Comparison of ENCODE assay signal across 1 cellular context in the genomic region with DNA sequence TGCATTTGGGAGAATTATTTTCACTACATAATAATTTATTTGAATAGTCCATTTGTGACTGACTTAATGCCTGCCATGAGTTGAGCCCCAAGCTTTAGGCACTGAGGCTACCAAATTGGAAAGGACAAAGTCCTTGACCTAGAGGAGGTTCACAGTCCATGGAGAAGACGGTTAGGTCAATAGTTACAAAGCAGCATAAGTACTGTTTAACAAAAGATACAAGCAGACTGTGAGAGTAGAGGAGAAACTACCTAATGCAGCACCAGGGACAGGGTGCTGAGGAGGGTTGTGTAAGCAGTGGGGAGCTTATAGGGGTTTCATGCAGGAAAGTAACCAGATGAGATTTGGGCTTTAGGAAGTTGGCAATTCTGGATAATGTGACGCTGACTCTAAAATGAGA.
TF ChIP-seq lines count a peak whose summit lies in the region.

No MANE protein-coding gene starts in this region.

TF ChIP-seq in HepG2, 621 proteins besides CTCF, POLR2A, EP300 and RAD21 (continued from another document and continues in another):
- TF ChIP-seq, protein P1, sequence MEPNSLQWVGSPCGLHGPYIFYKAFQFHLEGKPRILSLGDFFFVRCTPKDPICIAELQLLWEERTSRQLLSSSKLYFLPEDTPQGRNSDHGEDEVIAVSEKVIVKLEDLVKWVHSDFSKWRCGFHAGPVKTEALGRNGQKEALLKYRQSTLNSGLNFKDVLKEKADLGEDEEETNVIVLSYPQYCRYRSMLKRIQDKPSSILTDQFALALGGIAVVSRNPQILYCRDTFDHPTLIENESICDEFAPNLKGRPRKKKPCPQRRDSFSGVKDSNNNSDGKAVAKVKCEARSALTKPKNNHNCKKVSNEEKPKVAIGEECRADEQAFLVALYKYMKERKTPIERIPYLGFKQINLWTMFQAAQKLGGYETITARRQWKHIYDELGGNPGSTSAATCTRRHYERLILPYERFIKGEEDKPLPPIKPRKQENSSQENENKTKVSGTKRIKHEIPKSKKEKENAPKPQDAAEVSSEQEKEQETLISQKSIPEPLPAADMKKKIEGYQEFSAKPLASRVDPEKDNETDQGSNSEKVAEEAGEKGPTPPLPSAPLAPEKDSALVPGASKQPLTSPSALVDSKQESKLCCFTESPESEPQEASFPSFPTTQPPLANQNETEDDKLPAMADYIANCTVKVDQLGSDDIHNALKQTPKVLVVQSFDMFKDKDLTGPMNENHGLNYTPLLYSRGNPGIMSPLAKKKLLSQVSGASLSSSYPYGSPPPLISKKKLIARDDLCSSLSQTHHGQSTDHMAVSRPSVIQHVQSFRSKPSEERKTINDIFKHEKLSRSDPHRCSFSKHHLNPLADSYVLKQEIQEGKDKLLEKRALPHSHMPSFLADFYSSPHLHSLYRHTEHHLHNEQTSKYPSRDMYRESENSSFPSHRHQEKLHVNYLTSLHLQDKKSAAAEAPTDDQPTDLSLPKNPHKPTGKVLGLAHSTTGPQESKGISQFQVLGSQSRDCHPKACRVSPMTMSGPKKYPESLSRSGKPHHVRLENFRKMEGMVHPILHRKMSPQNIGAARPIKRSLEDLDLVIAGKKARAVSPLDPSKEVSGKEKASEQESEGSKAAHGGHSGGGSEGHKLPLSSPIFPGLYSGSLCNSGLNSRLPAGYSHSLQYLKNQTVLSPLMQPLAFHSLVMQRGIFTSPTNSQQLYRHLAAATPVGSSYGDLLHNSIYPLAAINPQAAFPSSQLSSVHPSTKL (CRISPR knock-in tag; IDR thresholded peaks at IDR 0.05): peak; percentile 90
- TF ChIP-seq TBP (CRISPR knock-in tag; IDR thresholded peaks at IDR 0.05) (no peak), ZNF253 (CRISPR knock-in tag; IDR thresholded peaks at IDR 0.05; ENCODE audit: borderline replicate concordance) (no peak), HMGA1 (CRISPR knock-in tag; conservative IDR thresholded peaks at IDR 0.05) (no peak), PLRG1 (conservative IDR thresholded peaks at IDR 0.05) (no peak), ZKSCAN8 (CRISPR knock-in tag; IDR thresholded peaks at IDR 0.05; ENCODE audit: borderline replicate concordance) (0 out of 2 replicates have a peak, but pooled peaks have one; percentile 19), HOXD1 (CRISPR knock-in tag; IDR thresholded peaks at IDR 0.05) (no peak), TARDBP (CRISPR knock-in tag; IDR thresholded peaks at IDR 0.05) (peak; percentile 48; the same call in 1 of the 2 replicates), MBD4 (IDR thresholded peaks at IDR 0.05; ENCODE audit: borderline replicate concordance, low read length) (no peak), CBX2 (IDR thresholded peaks at IDR 0.05; ENCODE audit: low read depth, low read length) (no peak), CBX2 (CRISPR knock-in tag; IDR thresholded peaks at IDR 0.05; ENCODE audit: low read depth) (no peak), FOXJ3 (CRISPR knock-in tag; IDR thresholded peaks at IDR 0.05; ENCODE audit: borderline replicate concordance) (peak; percentile 73; the same call in 1 of the 2 replicates), NPAS2 (CRISPR knock-in tag; IDR thresholded peaks at IDR 0.05; ENCODE audit: borderline replicate concordance) (no peak), FOSL2 (CRISPR knock-in tag; IDR thresholded peaks at IDR 0.05) (peak; percentile 19; the same call in 1 of the 2 replicates), RARA (CRISPR knock-in tag; IDR thresholded peaks at IDR 0.05) (peak; percentile 85), ZBTB7B (CRISPR knock-in tag; IDR thresholded peaks at IDR 0.05) (0 out of 2 replicates have a peak, but pooled peaks have one; percentile 37), EHMT2 (IDR thresholded peaks at IDR 0.05; ENCODE audit: borderline replicate concordance, low read depth, low read length) (peak; percentile 50; the same call in 1 of the 2 replicates), HNF4G (IDR thresholded peaks at IDR 0.05; ENCODE audit: borderline replicate concordance, low read depth, low read length) (peak; percentile 91), HNF4G (CRISPR knock-in tag; IDR thresholded peaks at IDR 0.05; ENCODE audit: borderline replicate concordance, low read depth) (peak; percentile 79; the same call in 1 of the 2 replicates), ZNF652 (CRISPR knock-in tag; IDR thresholded peaks at IDR 0.05; ENCODE audit: borderline replicate concordance, low read depth) (no peak), GATAD1 (CRISPR knock-in tag; IDR thresholded peaks at IDR 0.05) (no peak), ZFP36 (IDR thresholded peaks at IDR 0.05; ENCODE audit: borderline replicate concordance, low read depth, low read length, partially characterized antibody) (no peak), STAT5B (CRISPR knock-in tag; IDR thresholded peaks at IDR 0.05) (no peak), SOX6 (IDR thresholded peaks at IDR 0.05) (no peak), SOX6 (CRISPR knock-in tag; IDR thresholded peaks at IDR 0.05) (peak; percentile 74), ZMAT3 (CRISPR knock-in tag; conservative IDR thresholded peaks at IDR 0.05) (no peak), REPIN1 (CRISPR knock-in tag; IDR thresholded peaks at IDR 0.05; ENCODE audit: borderline replicate concordance, low read depth) (peak; percentile 41; the same call in 1 of the 2 replicates)
- TF ChIP-seq, protein P2, sequence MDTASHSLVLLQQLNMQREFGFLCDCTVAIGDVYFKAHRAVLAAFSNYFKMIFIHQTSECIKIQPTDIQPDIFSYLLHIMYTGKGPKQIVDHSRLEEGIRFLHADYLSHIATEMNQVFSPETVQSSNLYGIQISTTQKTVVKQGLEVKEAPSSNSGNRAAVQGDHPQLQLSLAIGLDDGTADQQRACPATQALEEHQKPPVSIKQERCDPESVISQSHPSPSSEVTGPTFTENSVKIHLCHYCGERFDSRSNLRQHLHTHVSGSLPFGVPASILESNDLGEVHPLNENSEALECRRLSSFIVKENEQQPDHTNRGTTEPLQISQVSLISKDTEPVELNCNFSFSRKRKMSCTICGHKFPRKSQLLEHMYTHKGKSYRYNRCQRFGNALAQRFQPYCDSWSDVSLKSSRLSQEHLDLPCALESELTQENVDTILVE (CRISPR knock-in tag; IDR thresholded peaks at IDR 0.05): no peak
- TF ChIP-seq, protein P3, sequence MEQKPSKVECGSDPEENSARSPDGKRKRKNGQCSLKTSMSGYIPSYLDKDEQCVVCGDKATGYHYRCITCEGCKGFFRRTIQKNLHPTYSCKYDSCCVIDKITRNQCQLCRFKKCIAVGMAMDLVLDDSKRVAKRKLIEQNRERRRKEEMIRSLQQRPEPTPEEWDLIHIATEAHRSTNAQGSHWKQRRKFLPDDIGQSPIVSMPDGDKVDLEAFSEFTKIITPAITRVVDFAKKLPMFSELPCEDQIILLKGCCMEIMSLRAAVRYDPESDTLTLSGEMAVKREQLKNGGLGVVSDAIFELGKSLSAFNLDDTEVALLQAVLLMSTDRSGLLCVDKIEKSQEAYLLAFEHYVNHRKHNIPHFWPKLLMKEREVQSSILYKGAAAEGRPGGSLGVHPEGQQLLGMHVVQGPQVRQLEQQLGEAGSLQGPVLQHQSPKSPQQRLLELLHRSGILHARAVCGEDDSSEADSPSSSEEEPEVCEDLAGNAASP (CRISPR knock-in tag; IDR thresholded peaks at IDR 0.05; ENCODE audit: borderline replicate concordance): peak; percentile 91
- TF ChIP-seq, protein P4, sequence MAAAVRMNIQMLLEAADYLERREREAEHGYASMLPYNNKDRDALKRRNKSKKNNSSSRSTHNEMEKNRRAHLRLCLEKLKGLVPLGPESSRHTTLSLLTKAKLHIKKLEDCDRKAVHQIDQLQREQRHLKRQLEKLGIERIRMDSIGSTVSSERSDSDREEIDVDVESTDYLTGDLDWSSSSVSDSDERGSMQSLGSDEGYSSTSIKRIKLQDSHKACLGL (CRISPR knock-in tag; IDR thresholded peaks at IDR 0.05): no peak
- TF ChIP-seq, protein P5, sequence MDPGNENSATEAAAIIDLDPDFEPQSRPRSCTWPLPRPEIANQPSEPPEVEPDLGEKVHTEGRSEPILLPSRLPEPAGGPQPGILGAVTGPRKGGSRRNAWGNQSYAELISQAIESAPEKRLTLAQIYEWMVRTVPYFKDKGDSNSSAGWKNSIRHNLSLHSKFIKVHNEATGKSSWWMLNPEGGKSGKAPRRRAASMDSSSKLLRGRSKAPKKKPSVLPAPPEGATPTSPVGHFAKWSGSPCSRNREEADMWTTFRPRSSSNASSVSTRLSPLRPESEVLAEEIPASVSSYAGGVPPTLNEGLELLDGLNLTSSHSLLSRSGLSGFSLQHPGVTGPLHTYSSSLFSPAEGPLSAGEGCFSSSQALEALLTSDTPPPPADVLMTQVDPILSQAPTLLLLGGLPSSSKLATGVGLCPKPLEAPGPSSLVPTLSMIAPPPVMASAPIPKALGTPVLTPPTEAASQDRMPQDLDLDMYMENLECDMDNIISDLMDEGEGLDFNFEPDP (CRISPR knock-in tag; conservative IDR thresholded peaks at IDR 0.05): no peak
- TF ChIP-seq, protein P6, sequence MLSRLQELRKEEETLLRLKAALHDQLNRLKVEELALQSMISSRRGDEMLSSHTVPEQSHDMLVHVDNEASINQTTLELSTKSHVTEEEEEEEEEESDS (CRISPR knock-in tag; IDR thresholded peaks at IDR 0.05; ENCODE audit: borderline replicate concordance): no peak
- TF ChIP-seq, protein P7, sequence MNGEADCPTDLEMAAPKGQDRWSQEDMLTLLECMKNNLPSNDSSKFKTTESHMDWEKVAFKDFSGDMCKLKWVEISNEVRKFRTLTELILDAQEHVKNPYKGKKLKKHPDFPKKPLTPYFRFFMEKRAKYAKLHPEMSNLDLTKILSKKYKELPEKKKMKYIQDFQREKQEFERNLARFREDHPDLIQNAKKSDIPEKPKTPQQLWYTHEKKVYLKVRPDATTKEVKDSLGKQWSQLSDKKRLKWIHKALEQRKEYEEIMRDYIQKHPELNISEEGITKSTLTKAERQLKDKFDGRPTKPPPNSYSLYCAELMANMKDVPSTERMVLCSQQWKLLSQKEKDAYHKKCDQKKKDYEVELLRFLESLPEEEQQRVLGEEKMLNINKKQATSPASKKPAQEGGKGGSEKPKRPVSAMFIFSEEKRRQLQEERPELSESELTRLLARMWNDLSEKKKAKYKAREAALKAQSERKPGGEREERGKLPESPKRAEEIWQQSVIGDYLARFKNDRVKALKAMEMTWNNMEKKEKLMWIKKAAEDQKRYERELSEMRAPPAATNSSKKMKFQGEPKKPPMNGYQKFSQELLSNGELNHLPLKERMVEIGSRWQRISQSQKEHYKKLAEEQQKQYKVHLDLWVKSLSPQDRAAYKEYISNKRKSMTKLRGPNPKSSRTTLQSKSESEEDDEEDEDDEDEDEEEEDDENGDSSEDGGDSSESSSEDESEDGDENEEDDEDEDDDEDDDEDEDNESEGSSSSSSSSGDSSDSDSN (CRISPR knock-in tag; IDR thresholded peaks at IDR 0.05): no peak
- TF ChIP-seq, protein P8, sequence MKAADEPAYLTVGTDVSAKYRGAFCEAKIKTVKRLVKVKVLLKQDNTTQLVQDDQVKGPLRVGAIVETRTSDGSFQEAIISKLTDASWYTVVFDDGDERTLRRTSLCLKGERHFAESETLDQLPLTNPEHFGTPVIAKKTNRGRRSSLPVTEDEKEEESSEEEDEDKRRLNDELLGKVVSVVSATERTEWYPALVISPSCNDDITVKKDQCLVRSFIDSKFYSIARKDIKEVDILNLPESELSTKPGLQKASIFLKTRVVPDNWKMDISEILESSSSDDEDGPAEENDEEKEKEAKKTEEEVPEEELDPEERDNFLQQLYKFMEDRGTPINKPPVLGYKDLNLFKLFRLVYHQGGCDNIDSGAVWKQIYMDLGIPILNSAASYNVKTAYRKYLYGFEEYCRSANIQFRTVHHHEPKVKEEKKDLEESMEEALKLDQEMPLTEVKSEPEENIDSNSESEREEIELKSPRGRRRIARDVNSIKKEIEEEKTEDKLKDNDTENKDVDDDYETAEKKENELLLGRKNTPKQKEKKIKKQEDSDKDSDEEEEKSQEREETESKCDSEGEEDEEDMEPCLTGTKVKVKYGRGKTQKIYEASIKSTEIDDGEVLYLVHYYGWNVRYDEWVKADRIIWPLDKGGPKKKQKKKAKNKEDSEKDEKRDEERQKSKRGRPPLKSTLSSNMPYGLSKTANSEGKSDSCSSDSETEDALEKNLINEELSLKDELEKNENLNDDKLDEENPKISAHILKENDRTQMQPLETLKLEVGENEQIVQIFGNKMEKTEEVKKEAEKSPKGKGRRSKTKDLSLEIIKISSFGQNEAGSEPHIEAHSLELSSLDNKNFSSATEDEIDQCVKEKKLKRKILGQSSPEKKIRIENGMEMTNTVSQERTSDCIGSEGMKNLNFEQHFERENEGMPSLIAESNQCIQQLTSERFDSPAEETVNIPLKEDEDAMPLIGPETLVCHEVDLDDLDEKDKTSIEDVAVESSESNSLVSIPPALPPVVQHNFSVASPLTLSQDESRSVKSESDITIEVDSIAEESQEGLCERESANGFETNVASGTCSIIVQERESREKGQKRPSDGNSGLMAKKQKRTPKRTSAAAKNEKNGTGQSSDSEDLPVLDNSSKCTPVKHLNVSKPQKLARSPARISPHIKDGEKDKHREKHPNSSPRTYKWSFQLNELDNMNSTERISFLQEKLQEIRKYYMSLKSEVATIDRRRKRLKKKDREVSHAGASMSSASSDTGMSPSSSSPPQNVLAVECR (CRISPR knock-in tag; IDR thresholded peaks at IDR 0.05; ENCODE audit: borderline replicate concordance): peak; percentile 20; the same call in 1 of the 2 replicates
- TF ChIP-seq, protein P9, sequence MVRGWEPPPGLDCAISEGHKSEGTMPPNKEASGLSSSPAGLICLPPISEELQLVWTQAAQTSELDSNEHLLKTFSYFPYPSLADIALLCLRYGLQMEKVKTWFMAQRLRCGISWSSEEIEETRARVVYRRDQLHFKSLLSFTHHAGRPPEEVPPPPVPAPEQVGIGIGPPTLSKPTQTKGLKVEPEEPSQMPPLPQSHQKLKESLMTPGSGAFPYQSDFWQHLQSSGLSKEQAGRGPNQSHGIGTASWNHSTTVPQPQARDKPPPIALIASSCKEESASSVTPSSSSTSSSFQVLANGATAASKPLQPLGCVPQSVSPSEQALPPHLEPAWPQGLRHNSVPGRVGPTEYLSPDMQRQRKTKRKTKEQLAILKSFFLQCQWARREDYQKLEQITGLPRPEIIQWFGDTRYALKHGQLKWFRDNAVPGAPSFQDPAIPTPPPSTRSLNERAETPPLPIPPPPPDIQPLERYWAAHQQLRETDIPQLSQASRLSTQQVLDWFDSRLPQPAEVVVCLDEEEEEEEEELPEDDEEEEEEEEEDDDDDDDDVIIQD (CRISPR knock-in tag; IDR thresholded peaks at IDR 0.05; ENCODE audit: low read depth): peak; percentile 79; the same call in 1 of the 2 replicates
- TF ChIP-seq, protein P10, sequence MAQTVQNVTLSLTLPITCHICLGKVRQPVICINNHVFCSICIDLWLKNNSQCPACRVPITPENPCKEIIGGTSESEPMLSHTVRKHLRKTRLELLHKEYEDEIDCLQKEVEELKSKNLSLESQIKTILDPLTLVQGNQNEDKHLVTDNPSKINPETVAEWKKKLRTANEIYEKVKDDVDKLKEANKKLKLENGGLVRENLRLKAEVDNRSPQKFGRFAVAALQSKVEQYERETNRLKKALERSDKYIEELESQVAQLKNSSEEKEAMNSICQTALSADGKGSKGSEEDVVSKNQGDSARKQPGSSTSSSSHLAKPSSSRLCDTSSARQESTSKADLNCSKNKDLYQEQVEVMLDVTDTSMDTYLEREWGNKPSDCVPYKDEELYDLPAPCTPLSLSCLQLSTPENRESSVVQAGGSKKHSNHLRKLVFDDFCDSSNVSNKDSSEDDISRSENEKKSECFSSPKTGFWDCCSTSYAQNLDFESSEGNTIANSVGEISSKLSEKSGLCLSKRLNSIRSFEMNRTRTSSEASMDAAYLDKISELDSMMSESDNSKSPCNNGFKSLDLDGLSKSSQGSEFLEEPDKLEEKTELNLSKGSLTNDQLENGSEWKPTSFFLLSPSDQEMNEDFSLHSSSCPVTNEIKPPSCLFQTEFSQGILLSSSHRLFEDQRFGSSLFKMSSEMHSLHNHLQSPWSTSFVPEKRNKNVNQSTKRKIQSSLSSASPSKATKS (CRISPR knock-in tag; IDR thresholded peaks at IDR 0.05): no peak
